19 cellular contexts compared by ENCODE assay signal in the genomic region with DNA sequence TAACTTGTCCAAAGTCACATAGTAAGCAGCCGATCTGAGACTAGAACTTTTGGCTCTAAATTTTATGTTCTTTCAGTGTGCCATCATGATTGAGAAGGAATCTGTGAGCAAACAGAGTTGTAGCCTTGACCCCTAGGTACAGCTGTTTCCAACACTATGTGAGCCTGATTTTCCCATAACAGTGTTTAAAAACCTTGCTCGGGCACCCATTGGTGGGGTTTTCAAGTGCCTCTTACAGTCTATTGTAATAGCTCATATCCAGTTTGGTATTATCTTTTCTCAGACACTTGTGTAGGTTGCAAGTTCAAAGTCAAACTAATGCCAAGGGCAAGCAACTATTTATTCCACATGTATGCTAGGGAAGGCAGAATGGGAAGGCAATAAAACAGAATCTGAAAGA.
DNase-seq lines count a peak whose midpoint lies in the region; ATAC-seq and TF ChIP-seq lines count a peak whose summit lies in the region.
"Had no signal": no experiment of that assay in that cellular context is flagged by ENCODE, and none has a peak within 500 bp of the region (broad histone marks: within the 10 kb centered on the region; RNA-seq: fewer than 3 reads in every experiment).

No MANE protein-coding gene starts in this region.

- ATAC-seq in heart right ventricle (peak in 7 of 8 donors; percentile 46 to 82 (median 70)), right cardiac atrium (no peak), T-helper 17 cell (no peak), GM21390 (IDR thresholded peaks at IDR 0.05; ENCODE audit: unreplicated experiment) (no peak)
- ATAC-seq in effector memory CD8-positive, alpha-beta T cell (replicated peaks) = no peak
- no peak for ATAC-seq in stimulated activated naive CD8-positive, alpha-beta T cell treated with anti-CD3 and anti-CD28 coated beads, Interleukin-15, amount 100 ng/mL, for 72 hours
- ATAC-seq: mucosa of descending colon had no signal

- H2BK15ac ChIP-seq in neuronal stem cell (ENCODE audit: low read length) = no peak overlapping the region

- no peak for TF ChIP-seq CTCF in heart right ventricle (IDR thresholded peaks at IDR 0.05)

- H3K27me3 Mint-ChIP-seq in T-helper 17 cell = no peaks in the 10 kb centered on the region
- no peaks in the 10 kb centered on the region for H3K27me3 Mint-ChIP-seq in effector memory CD8-positive, alpha-beta T cell
- no peaks in the 10 kb centered on the region for H3K27me3 Mint-ChIP-seq in stimulated activated naive CD8-positive, alpha-beta T cell treated with anti-CD3 and anti-CD28 coated beads, Interleukin-15, amount 100 ng/mL, for 72 hours

- H2AK5ac ChIP-seq in neuronal stem cell (ENCODE audit: low read depth, low read length) = no peak overlapping the region

- H3K4me3 ChIP-seq in heart right ventricle (no peak overlapping the region), right cardiac atrium (ENCODE audit: low read length) (no peak overlapping the region), neuronal stem cell (ENCODE audit: low read length in 2 of 2) (no peak overlapping the region)
- H3K4me3 ChIP-seq: cardiac muscle cell, HAP-1, mucosa of descending colon, testis had no signal

- H3K9me3 ChIP-seq in heart right ventricle (no peaks in the 10 kb centered on the region), right cardiac atrium (ENCODE audit: control insufficient read depth, low read length) (no peaks in the 10 kb centered on the region), T-helper 17 cell (ENCODE audit: control insufficient read depth, low read length, poor library complexity, severe bottlenecking) (no peaks in the 10 kb centered on the region), neuronal stem cell (replicated peaks in 1 of 2; ENCODE audit: control insufficient read depth in 2 of 2, insufficient read depth in 1 of 2, low read depth in 1 of 2, low read length in 2 of 2) (no peaks in the 10 kb centered on the region)
- H3K9me3 ChIP-seq: BE2C, HAP-1, mucosa of descending colon, testis had no signal

- H3K27me3 ChIP-seq in heart right ventricle (no peaks in the 10 kb centered on the region), right cardiac atrium (ENCODE audit: control insufficient read depth, insufficient read depth) (no peaks in the 10 kb centered on the region), neuronal stem cell (ENCODE audit: control insufficient read depth in 3 of 3, insufficient read depth in 3 of 3, low read depth in 1 of 3, low read length in 3 of 3) (no peaks in the 10 kb centered on the region)
- H3K27me3 ChIP-seq: BE2C, cardiac muscle cell, testis had no signal

- no peak overlapping the region for H3K18ac ChIP-seq in neuronal stem cell (ENCODE audit: low read length)

- no peak overlapping the region for H2AFZ ChIP-seq in neuronal stem cell (ENCODE audit: low read length)

- no peak overlapping the region for H4K8ac ChIP-seq in neuronal stem cell (ENCODE audit: low read depth, low read length)

- peaks cover 51% of the 10 kb centered on the region for H3K4me1 Mint-ChIP-seq in T-helper 17 cell
- H3K4me1 Mint-ChIP-seq in effector memory CD8-positive, alpha-beta T cell (ENCODE audit: low read depth in 2 of 2) = peaks cover 23 to 43% of the 10 kb centered on the region in 2 donors
- peaks cover 79% of the 10 kb centered on the region for H3K4me1 Mint-ChIP-seq in stimulated activated naive CD8-positive, alpha-beta T cell treated with anti-CD3 and anti-CD28 coated beads, Interleukin-15, amount 100 ng/mL, for 72 hours

- H3K79me1 ChIP-seq in neuronal stem cell (ENCODE audit: low read depth, low read length) = no peaks in the 10 kb centered on the region

- H3K9ac ChIP-seq in neuronal stem cell (ENCODE audit: low read depth, low read length, poor library complexity) = no peak overlapping the region

- H3K27ac Mint-ChIP-seq in T-helper 17 cell = peak overlapping the region; percentile 89
- H3K27ac Mint-ChIP-seq in effector memory CD8-positive, alpha-beta T cell = peak overlapping the region; percentile 30 to 85
- peak overlapping the region; percentile 96 to 97 for H3K27ac Mint-ChIP-seq in stimulated activated naive CD8-positive, alpha-beta T cell treated with anti-CD3 and anti-CD28 coated beads, Interleukin-15, amount 100 ng/mL, for 72 hours

- H3K4ac ChIP-seq in neuronal stem cell (ENCODE audit: low read length) = no peak overlapping the region

- intact Hi-C loops in heart right ventricle (cut with DNase I) = no loop called here
- intact Hi-C loops in right cardiac atrium (cut with DNase I) = no loop called here

- DNase-seq in heart right ventricle (peak in 1 of 2 donors; percentile 12), right cardiac atrium (no peak), T-helper 17 cell (no peak), neuronal stem cell (ENCODE audit: low spot score) (no peak)
- no peak for DNase-seq in effector memory CD8-positive, alpha-beta T cell
- no peak for DNase-seq in stimulated activated naive CD8-positive, alpha-beta T cell treated with anti-CD3 and anti-CD28 coated beads, Interleukin-15, amount 100 ng/mL, for 72 hours
- DNase-seq: activated CD4-positive, CD25-positive, alpha-beta regulatory T cell; BE2C; DMS79; glutamatergic neuron; islet precursor cell; KBM-7; mucosa of descending colon; NCI-H1105; NCI-H2227 treated with DMSO at 0.1 percent for 48 hours; testis had no signal

- WGBS in heart right ventricle, 2 donors = 39 to 47% methylated on average over 2 of the region's 2 CpGs
- 58% methylated on average over 2 of the region's 2 CpGs for WGBS in right cardiac atrium
- WGBS in neuronal stem cell (ENCODE audit: extremely low coverage in 2 of 2, insufficient read length in 2 of 2, insufficient replicate concordance in 1 of 2), 2 donors = no CpG with 5 or more reads among the region's 2 CpGs

- no peak overlapping the region for H3K4me2 ChIP-seq in neuronal stem cell (ENCODE audit: insufficient read depth, low read length, poor library complexity, severe bottlenecking)

- H3K23ac ChIP-seq in neuronal stem cell (ENCODE audit: low read depth, low read length, poor library complexity) = no peak overlapping the region

- H3K4me3 Mint-ChIP-seq in T-helper 17 cell = peak overlapping the region; percentile 74
- peak overlapping the region; percentile 9 to 54 for H3K4me3 Mint-ChIP-seq in effector memory CD8-positive, alpha-beta T cell
- H3K4me3 Mint-ChIP-seq in stimulated activated naive CD8-positive, alpha-beta T cell treated with anti-CD3 and anti-CD28 coated beads, Interleukin-15, amount 100 ng/mL, for 72 hours = peak overlapping the region; percentile 39 to 81

- peaks cover 3% of the 10 kb centered on the region for H3K36me3 Mint-ChIP-seq in T-helper 17 cell (ENCODE audit: low read depth)
- H3K36me3 Mint-ChIP-seq in effector memory CD8-positive, alpha-beta T cell (ENCODE audit: insufficient read depth) = no peaks in the 10 kb centered on the region

- H2BK120ac ChIP-seq in neuronal stem cell (ENCODE audit: low read depth, low read length) = no peak overlapping the region

- H3K14ac ChIP-seq in neuronal stem cell (ENCODE audit: low read length) = no peak overlapping the region

- H3K36me3 ChIP-seq in heart right ventricle = no peaks in the 10 kb centered on the region
- H3K36me3 ChIP-seq in neuronal stem cell (replicated peaks in 1 of 2; ENCODE audit: control insufficient read depth in 2 of 2, insufficient read depth in 2 of 2, low read length in 2 of 2) = no peaks in the 10 kb centered on the region
- H3K36me3 ChIP-seq: BE2C, cardiac muscle cell, HAP-1 had no signal

- no peak overlapping the region for H2BK5ac ChIP-seq in neuronal stem cell (ENCODE audit: low read length)

- H3K27ac ChIP-seq in heart right ventricle = peak overlapping the region in 7 of 10 donors; percentile 26 to 79 (median 51)
- no peak overlapping the region for H3K27ac ChIP-seq in right cardiac atrium (ENCODE audit: low read length)
- no peak overlapping the region for H3K27ac ChIP-seq in neuronal stem cell (replicated peaks; ENCODE audit: low read length)
- H3K27ac ChIP-seq: cardiac muscle cell had no signal

- H3K9me3 Mint-ChIP-seq in effector memory CD8-positive, alpha-beta T cell = no peaks in the 10 kb centered on the region
- no peaks in the 10 kb centered on the region for H3K9me3 Mint-ChIP-seq in stimulated activated naive CD8-positive, alpha-beta T cell treated with anti-CD3 and anti-CD28 coated beads, Interleukin-15, amount 100 ng/mL, for 72 hours

- no peak overlapping the region for H4K91ac ChIP-seq in neuronal stem cell (ENCODE audit: low read depth, low read length, poor library complexity)

- H3K4me1 ChIP-seq in heart right ventricle = peaks cover 0 to 72% (median 52%) of the 10 kb centered on the region in 9 donors
- H3K4me1 ChIP-seq in right cardiac atrium (ENCODE audit: control insufficient read depth, insufficient read depth, low read length) = no peaks in the 10 kb centered on the region
- H3K4me1 ChIP-seq in neuronal stem cell (ENCODE audit: control insufficient read depth in 2 of 2, insufficient read depth in 1 of 2, low read depth in 1 of 2, low read length in 2 of 2) = peaks cover 2 to 16% of the 10 kb centered on the region in 2 donors
- H3K4me1 ChIP-seq: BE2C, HAP-1 had no signal

- H2BK12ac ChIP-seq in neuronal stem cell (ENCODE audit: low read length) = no peak overlapping the region

Comparison
In these comparisons a context has a peak if more than half of its experiments do, and no peak if none do; other contexts are left out.
1. ATAC-seq: peak in heart right ventricle (7 of 8); none in right cardiac atrium (0 of 2), T-helper 17 cell (single experiment), effector memory CD8-positive, alpha-beta T cell (single experiment), stimulated activated naive CD8-positive, alpha-beta T cell treated with anti-CD3 and anti-CD28 coated beads, Interleukin-15, amount 100 ng/mL, for 72 hours (single experiment) and GM21390 (single experiment).
2. H3K27ac ChIP-seq: peak in heart right ventricle (7 of 10); none in right cardiac atrium (single experiment) and neuronal stem cell (single experiment).
3. Peak in every context shown above with its lines, with median percentiles within 50 percentile points of each other: H3K27ac Mint-ChIP-seq and H3K4me3 Mint-ChIP-seq.